Comparison of ENCODE assay signal across 13 cellular contexts in the genomic region with DNA sequence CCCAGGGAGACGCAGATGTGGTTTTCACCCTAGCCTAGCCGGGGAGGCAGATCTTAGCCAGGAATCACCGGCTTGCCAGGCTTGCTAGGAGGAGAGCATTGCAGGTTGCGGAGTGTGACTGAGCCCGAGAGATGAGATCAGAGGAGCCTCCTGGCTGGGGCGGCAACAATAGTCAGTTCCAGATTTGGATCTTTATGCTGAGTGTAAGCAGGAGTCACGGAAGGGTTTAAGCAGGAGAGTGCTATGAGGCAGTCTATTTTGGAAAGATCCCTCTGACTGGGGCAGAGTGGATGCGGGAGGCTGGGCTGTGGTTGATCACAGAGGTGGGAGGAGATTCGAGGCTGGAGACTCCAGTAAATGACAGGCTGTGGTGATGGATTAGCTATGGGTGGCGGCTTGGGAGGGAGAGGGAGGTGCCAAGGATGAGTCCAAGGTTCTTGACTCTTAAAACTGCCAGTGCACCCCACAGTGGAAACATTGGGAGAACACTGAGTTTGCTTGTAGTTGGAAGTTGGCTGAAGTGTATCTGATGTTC. TPM values are rescaled to one million over a fixed set of nuclear protein-coding genes. Genes with fewer than 3 reads are reported as not detected.
DNase-seq lines count a peak whose midpoint lies in the region; ATAC-seq, FAIRE-seq and TF ChIP-seq lines count a peak whose summit lies in the region.
"Had no signal": no experiment of that assay in that cellular context is flagged by ENCODE, and none has a peak within 500 bp of the region (broad histone marks: within the 10 kb centered on the region; RNA-seq: fewer than 3 reads in every experiment).

No MANE protein-coding gene starts in this region.

- no peak for ATAC-seq in HG02981 (IDR thresholded peaks at IDR 0.05; ENCODE audit: unreplicated experiment)

- no peaks in the 10 kb centered on the region for H3K79me2 ChIP-seq in mesendoderm (ENCODE audit: control insufficient read depth, insufficient read depth, low read length)

- peak in 1 of 2 donors; percentile 53 for TF ChIP-seq POLR2A in adrenal gland (IDR thresholded peaks at IDR 0.05)
- no peak for TF ChIP-seq POLR2A in suprapubic skin (IDR thresholded peaks at IDR 0.05)

- 24 to 35% (median 29%) methylated on average over 4 to 10 of the region's 10 CpGs for WGBS in adrenal gland, 4 donors
- no CpG with 5 or more reads among the region's 10 CpGs for WGBS in mesendoderm (ENCODE audit: extremely low coverage, insufficient coverage, low lambda C conversion rate)
- 38% methylated on average over 10 of the region's 10 CpGs for WGBS in suprapubic skin

- no peak for FAIRE-seq in D721Med (lab: Jason Lieb, UNC)
- FAIRE-seq: RCC 7860 had no signal

- H3K4me3 ChIP-seq in AG10803 (ENCODE audit: low read length), result peak overlapping the region; percentile 18; the same call in 1 of the 2 replicates
- no peak overlapping the region for H3K4me3 ChIP-seq in MG63
- no peak overlapping the region for H3K4me3 ChIP-seq in adrenal gland
- no peak overlapping the region for H3K4me3 ChIP-seq in mesendoderm (ENCODE audit: low read length)
- H3K4me3 ChIP-seq in suprapubic skin, result no peak overlapping the region

- H3K27ac ChIP-seq in adrenal gland, result peak overlapping the region in 3 of 5 donors; percentile 60 to 81 (median 73)
- no peak overlapping the region for H3K27ac ChIP-seq in mesendoderm (ENCODE audit: low read depth, low read length)
- H3K27ac ChIP-seq in suprapubic skin, result no peak overlapping the region

- H3K4me1 ChIP-seq in adrenal gland (replicated peaks in 1 of 2) (peaks cover 9 to 18% of the 10 kb centered on the region in 2 donors), mesendoderm (ENCODE audit: control insufficient read depth, low read depth, low read length) (peaks cover 10% of the 10 kb centered on the region), suprapubic skin (peaks cover 6% of the 10 kb centered on the region)

- H3K18ac ChIP-seq in mesendoderm (ENCODE audit: low read length), result no peak overlapping the region

- H2AK5ac ChIP-seq in mesendoderm (ENCODE audit: low read length), result no peak overlapping the region

- no peak for TF ChIP-seq CTCF in AG10803 (conservative IDR thresholded peaks at IDR 0.05; ENCODE audit: low read length)
- TF ChIP-seq CTCF in adrenal gland (IDR thresholded peaks at IDR 0.05), result no peak
- no peak for TF ChIP-seq CTCF in suprapubic skin (IDR thresholded peaks at IDR 0.05)
- TF ChIP-seq CTCF in D721Med (IDR thresholded peaks at IDR 0.05; ENCODE audit: insufficient read depth, missing control alignments), result no peak

- no peak overlapping the region for H3K4me2 ChIP-seq in mesendoderm (ENCODE audit: low read length)

- H3K23ac ChIP-seq in mesendoderm (ENCODE audit: low read length), result peak overlapping the region; percentile 68

- H4K8ac ChIP-seq in mesendoderm (ENCODE audit: low read depth, low read length), result no peak overlapping the region

- intact Hi-C loops in adrenal gland (cut with DNase I), result no loop called here

- H3K4ac ChIP-seq in mesendoderm (ENCODE audit: low read depth, low read length), result no peak overlapping the region

- no peaks in the 10 kb centered on the region for H3K27me3 ChIP-seq in MG63
- no peaks in the 10 kb centered on the region for H3K27me3 ChIP-seq in adrenal gland
- H3K27me3 ChIP-seq in mesendoderm (ENCODE audit: insufficient read depth, low read length, poor library complexity), result no peaks in the 10 kb centered on the region
- H3K27me3 ChIP-seq in suprapubic skin, result peaks cover 2% of the 10 kb centered on the region

- DNase-seq in AG10803 (ENCODE audit: low read depth), result peak; percentile 64
- DNase-seq in MG63, result peak; percentile 76
- DNase-seq in adrenal gland, result peak; percentile 60 to 84 (median 82)
- peak; percentile 55 for DNase-seq in mesendoderm
- no peak for DNase-seq in suprapubic skin (ENCODE audit: low spot score in 2 of 2)
- DNase-seq in D721Med (ENCODE audit: insufficient read length, low spot score), result no peak
- DNase-seq in NCI-H748 (lab: John Stamatoyannopoulos, UW; ENCODE audit: unreplicated experiment), result no peak
- DNase-seq: activated CD4-positive, alpha-beta T cell treated with anti-CD3 and anti-CD28 coated beads for 1 hour; activated naive CD4-positive, alpha-beta T cell treated with anti-CD3 and anti-CD28 coated beads, Interleukin-2, amount 10 ng/mL, durations not matched to agents 7 days and 5 days; C1 segment of cervical spinal cord; NCI-H1930 had no signal

- no peak overlapping the region for H3K9ac ChIP-seq in mesendoderm (ENCODE audit: low read length)

- H3K9me3 ChIP-seq in MG63 (no peaks in the 10 kb centered on the region), adrenal gland (replicated peaks in 1 of 3) (no peaks in the 10 kb centered on the region), suprapubic skin (no peaks in the 10 kb centered on the region)

- H3K56ac ChIP-seq in mesendoderm (ENCODE audit: low read length), result peak overlapping the region; percentile 31

- H3K36me3 ChIP-seq in MG63, result no peaks in the 10 kb centered on the region
- no peaks in the 10 kb centered on the region for H3K36me3 ChIP-seq in adrenal gland (replicated peaks in 1 of 2)
- H3K36me3 ChIP-seq in mesendoderm (ENCODE audit: control insufficient read depth, insufficient read depth, low read length), result no peaks in the 10 kb centered on the region
- no peaks in the 10 kb centered on the region for H3K36me3 ChIP-seq in suprapubic skin

- H2BK120ac ChIP-seq in mesendoderm (ENCODE audit: low read depth, low read length), result no peak overlapping the region

- no peak overlapping the region for H2BK5ac ChIP-seq in mesendoderm (ENCODE audit: low read length)

- H2BK15ac ChIP-seq in mesendoderm (replicated peaks; ENCODE audit: low read depth), result no peak overlapping the region

- no peaks in the 10 kb centered on the region for H3K79me1 ChIP-seq in mesendoderm (ENCODE audit: low read length)

- H4K5ac ChIP-seq in mesendoderm (ENCODE audit: low read length), result no peak overlapping the region

- TF ChIP-seq EP300 in suprapubic skin (IDR thresholded peaks at IDR 0.05), result no peak

RNA-seq across cellular contexts. Expression of a gene that starts 10.4 kb away (rescaled TPM):
- total RNA-seq in MG63 (2014; rRNA removed; shearing (Covaris generic); ENCODE audit: low replicate concordance), result 5.9 and 8.2 TPM in 2 replicates
- 10 to 100 TPM; 26.3 to 58.8 (median 36.3) TPM for total RNA-seq in adrenal gland
- polyA plus RNA-seq in adrenal gland, result 10 to 100 TPM; 13.2 to 30.8 (median 23.6) TPM
- polyA plus RNA-seq in mesendoderm (2013, experiment 1 of 2), result 19.9 TPM
- polyA plus RNA-seq in mesendoderm (2013, experiment 2 of 2), result 20.3 TPM
- 10 to 100 TPM; 16.8 to 24.6 (median 19.2) TPM for total RNA-seq in suprapubic skin

RNA-seq across cellular contexts. Expression of a gene that starts 24.7 kb away (rescaled TPM):
- 25.6 and 43.7 TPM in 2 replicates for total RNA-seq in MG63 (2014; rRNA removed; shearing (Covaris generic); ENCODE audit: low replicate concordance)
- total RNA-seq in adrenal gland, result 100 to 1,000 TPM; 120 to 252 (median 169) TPM
- polyA plus RNA-seq in adrenal gland, result 10 to 100 TPM; 61.0 to 92.4 (median 62.6) TPM
- polyA plus RNA-seq in mesendoderm (2013, experiment 1 of 2), result 29.0 TPM
- 29.9 TPM for polyA plus RNA-seq in mesendoderm (2013, experiment 2 of 2)
- 10 to 100 TPM in 2 of 4 donors, 1 to 10 TPM in 2; 7.7 to 18.3 (median 13.3) TPM for total RNA-seq in suprapubic skin

RNA-seq across cellular contexts. Expression of a gene that starts 40.4 kb away (rescaled TPM):
- 12.4 and 12.5 TPM in 2 replicates for total RNA-seq in MG63 (2014; rRNA removed; shearing (Covaris generic); ENCODE audit: low replicate concordance)
- total RNA-seq in adrenal gland (10 to 100 TPM in 5 of 8 donors, 1 to 10 TPM in 3; 7.9 to 20.6 (median 14.2) TPM), suprapubic skin (10 to 100 TPM in 1 of 4 donors, 1 to 10 TPM in 3; 6.9 to 13.6 (median 8.3) TPM)
- 10 to 100 TPM in 1 of 3 donors, 1 to 10 TPM in 2; 5.0 to 11.0 (median 6.7) TPM for polyA plus RNA-seq in adrenal gland
- polyA plus RNA-seq in mesendoderm (2013, experiment 1 of 2), result 12.4 TPM
- 12.4 TPM for polyA plus RNA-seq in mesendoderm (2013, experiment 2 of 2)

RNA-seq across cellular contexts. Expression of a gene that starts 47.8 kb away (rescaled TPM):
- 72.1 and 101 TPM in 2 replicates for total RNA-seq in MG63 (2014; rRNA removed; shearing (Covaris generic); ENCODE audit: low replicate concordance)
- total RNA-seq in adrenal gland (10 to 100 TPM in 4 of 8 donors, 1 to 10 TPM in 4; 4.0 to 16.5 (median 10.4) TPM), suprapubic skin (10 to 100 TPM; 13.5 to 24.3 (median 18.9) TPM)
- 10 to 100 TPM in 1 of 3 donors, 1 to 10 TPM in 2; 7.0 to 21.9 (median 9.2) TPM for polyA plus RNA-seq in adrenal gland
- 59.1 TPM for polyA plus RNA-seq in mesendoderm (2013, experiment 1 of 2)
- 60.3 TPM for polyA plus RNA-seq in mesendoderm (2013, experiment 2 of 2)

Comparison
In these comparisons a context has a peak if more than half of its experiments do, and no peak if none do; other contexts are left out.
1. DNase-seq: peak in AG10803 (single experiment), MG63 (single experiment), adrenal gland (7 of 7) and mesendoderm (single experiment); none in suprapubic skin (0 of 2), D721Med (single experiment) and NCI-H748 (single experiment).
2. H3K27ac ChIP-seq: peak in adrenal gland (3 of 5); none in mesendoderm (single experiment) and suprapubic skin (single experiment).